In genomic region chr2:70708376-70709199, GRCh38 we compare ENCODE assay signal across 17 cellular contexts. TPM values are rescaled to one million over a fixed set of nuclear protein-coding genes. Genes with fewer than 3 reads are reported as not detected.
A peak's percentile ranks its signal among the peaks of the same experiment; 100 is the strongest.
DNase-seq lines count a peak whose midpoint lies in the region; ATAC-seq and TF ChIP-seq lines count a peak whose summit lies in the region.
"Had no signal": no experiment of that assay in that cellular context is flagged by ENCODE, and none has a peak within 500 bp of the region (broad histone marks: within the 10 kb centered on the region; RNA-seq: fewer than 3 reads in every experiment).

No MANE protein-coding gene starts in this region.

- no peak overlapping the region for H3K4me3 Mint-ChIP-seq in activated naive CD4-positive, alpha-beta T cell treated with anti-CD3 and anti-CD28 coated beads, Interleukin-2, amount 10 ng/mL, durations not matched to agents 7 days and 5 days
- no peak overlapping the region for H3K4me3 Mint-ChIP-seq in stimulated activated naive CD8-positive, alpha-beta T cell treated with anti-CD3 and anti-CD28 coated beads, Interleukin-15, amount 100 ng/mL, for 72 hours
- H3K4me3 Mint-ChIP-seq in Caco-2 (ENCODE audit: unreplicated experiment) = no peak overlapping the region
- H3K4me3 Mint-ChIP-seq: activated CD8-positive, alpha-beta memory T cell treated with anti-CD3 and anti-CD28 coated beads, Interleukin-2, amount 10 ng/mL, durations not matched to agents 7 days and 5 days; B cell; memory B cell; neural crest cell had no signal

- POLR2A ChIA-PET in Caco-2 (lab: Charles Lee) = no interaction called here

- DNase-seq in activated naive CD4-positive, alpha-beta T cell treated with anti-CD3 and anti-CD28 coated beads, Interleukin-2, amount 50 U/mL, for 72 hours (ENCODE audit: low spot score in 2 of 2) = no peak
- DNase-seq in activated naive CD4-positive, alpha-beta T cell treated with anti-CD3 and anti-CD28 coated beads, Interleukin-2, amount 10 ng/mL, durations not matched to agents 7 days and 5 days = no peak
- DNase-seq in LNCaP clone FGC (ENCODE audit: low read depth) (peak; percentile 14), astrocyte of the hippocampus (ENCODE audit: low read depth, low spot score) (peak; percentile 78), Caco-2 (no peak), NCI-H748 treated with DMSO at 0.1 percent for 48 hours (lab: John Stamatoyannopoulos, UW) (no peak), NCI-H2107 treated with DMSO at 0.1 percent for 48 hours (lab: John Stamatoyannopoulos, UW; ENCODE audit: unreplicated experiment) (no peak)
- peak in 1 of 2 donors; percentile 40 for DNase-seq in stimulated activated naive CD8-positive, alpha-beta T cell treated with anti-CD3 and anti-CD28 coated beads, Interleukin-15, amount 100 ng/mL, for 72 hours
- DNase-seq: activated CD8-positive, alpha-beta memory T cell treated with anti-CD3 and anti-CD28 coated beads, Interleukin-2, amount 10 ng/mL, durations not matched to agents 7 days and 5 days; DND-41; GOT3; PC-9; SK-N-SH; transverse colon had no signal

- H3K27ac Mint-ChIP-seq in activated naive CD4-positive, alpha-beta T cell treated with anti-CD3 and anti-CD28 coated beads, Interleukin-2, amount 50 U/mL, for 72 hours = peak overlapping the region in 1 of 2 donors; percentile 60
- no peak overlapping the region for H3K27ac Mint-ChIP-seq in activated naive CD4-positive, alpha-beta T cell treated with anti-CD3 and anti-CD28 coated beads, Interleukin-2, amount 10 ng/mL, durations not matched to agents 7 days and 5 days
- H3K27ac Mint-ChIP-seq in stimulated activated naive CD8-positive, alpha-beta T cell treated with anti-CD3 and anti-CD28 coated beads, Interleukin-15, amount 100 ng/mL, for 72 hours = peak overlapping the region in 1 of 2 donors; percentile 93
- H3K27ac Mint-ChIP-seq in Caco-2 (ENCODE audit: unreplicated experiment) = no peak overlapping the region
- H3K27ac Mint-ChIP-seq: activated CD8-positive, alpha-beta memory T cell treated with anti-CD3 and anti-CD28 coated beads, Interleukin-2, amount 10 ng/mL, durations not matched to agents 7 days and 5 days; B cell; memory B cell had no signal

- H3K27me3 ChIP-seq in Caco-2 (replicated peaks; ENCODE audit: control insufficient read depth, insufficient read depth, low read length) = no peaks in the 10 kb centered on the region
- H3K27me3 ChIP-seq: transverse colon had no signal

- no peaks in the 10 kb centered on the region for H3K4me1 ChIP-seq in Caco-2
- H3K4me1 ChIP-seq: transverse colon had no signal

- TF ChIP-seq CTCF in LNCaP clone FGC (IDR thresholded peaks at IDR 0.05; ENCODE audit: control insufficient read depth, extremely low read depth, insufficient read depth) (no peak), Caco-2 (IDR thresholded peaks at IDR 0.05; ENCODE audit: insufficient read depth in 1 of 2, low read depth in 1 of 2, low read length in 1 of 2, severe bottlenecking in 1 of 2, unreplicated experiment in 1 of 2) (no peak)

- ATAC-seq in activated naive CD4-positive, alpha-beta T cell treated with anti-CD3 and anti-CD28 coated beads, Interleukin-2, amount 50 U/mL, for 72 hours = peak; percentile 37 to 60
- peak; percentile 87 for ATAC-seq in stimulated activated naive CD8-positive, alpha-beta T cell treated with anti-CD3 and anti-CD28 coated beads, Interleukin-15, amount 100 ng/mL, for 72 hours
- ATAC-seq: activated CD8-positive, alpha-beta memory T cell treated with anti-CD3 and anti-CD28 coated beads, Interleukin-2, amount 10 ng/mL, durations not matched to agents 7 days and 5 days had no signal

- H3K36me3 Mint-ChIP-seq in activated naive CD4-positive, alpha-beta T cell treated with anti-CD3 and anti-CD28 coated beads, Interleukin-2, amount 50 U/mL, for 72 hours = no peaks in the 10 kb centered on the region
- no peaks in the 10 kb centered on the region for H3K36me3 Mint-ChIP-seq in activated naive CD4-positive, alpha-beta T cell treated with anti-CD3 and anti-CD28 coated beads, Interleukin-2, amount 10 ng/mL, durations not matched to agents 7 days and 5 days
- H3K36me3 Mint-ChIP-seq in Caco-2 (ENCODE audit: insufficient read depth, unreplicated experiment) = no peaks in the 10 kb centered on the region
- H3K36me3 Mint-ChIP-seq: activated CD8-positive, alpha-beta memory T cell treated with anti-CD3 and anti-CD28 coated beads, Interleukin-2, amount 10 ng/mL, durations not matched to agents 7 days and 5 days had no signal

- no TSS peak for BruUV-seq in Caco-2 (replicated peaks; lab: Mats Ljungman, UMichigan)

- CTCF ChIA-PET in activated naive CD4-positive, alpha-beta T cell treated with anti-CD3 and anti-CD28 coated beads, Interleukin-2, amount 10 ng/mL, durations not matched to agents 7 days and 5 days (lab: Charles Lee) = interaction anchor here (1.3 kb wide), 1 partner anchor 37 kb away, joined by 3 read pairs; no protein-coding TSS in a partner anchor
- CTCF ChIA-PET in Caco-2 (lab: Charles Lee) = no interaction called here

- no peaks in the 10 kb centered on the region for H3K4me1 Mint-ChIP-seq in activated naive CD4-positive, alpha-beta T cell treated with anti-CD3 and anti-CD28 coated beads, Interleukin-2, amount 10 ng/mL, durations not matched to agents 7 days and 5 days
- peaks cover 12% of the 10 kb centered on the region for H3K4me1 Mint-ChIP-seq in stimulated activated naive CD8-positive, alpha-beta T cell treated with anti-CD3 and anti-CD28 coated beads, Interleukin-15, amount 100 ng/mL, for 72 hours
- H3K4me1 Mint-ChIP-seq in Caco-2 (ENCODE audit: low read depth, unreplicated experiment) = no peaks in the 10 kb centered on the region
- H3K4me1 Mint-ChIP-seq: B cell, neural crest cell had no signal

- H3K36me3 ChIP-seq in Caco-2 (ENCODE audit: control insufficient read depth, insufficient read depth, low read length) = no peaks in the 10 kb centered on the region
- H3K36me3 ChIP-seq: transverse colon had no signal

- no peaks in the 10 kb centered on the region for H3K9me3 ChIP-seq in Caco-2
- H3K9me3 ChIP-seq: SK-N-SH, transverse colon had no signal

- intact Hi-C loops in Caco-2 (cut with micrococcal nuclease; ENCODE audit: unreplicated experiment) = no loop called here

- no peaks in the 10 kb centered on the region for H3K9me3 Mint-ChIP-seq in activated naive CD4-positive, alpha-beta T cell treated with anti-CD3 and anti-CD28 coated beads, Interleukin-2, amount 50 U/mL, for 72 hours
- no peaks in the 10 kb centered on the region for H3K9me3 Mint-ChIP-seq in activated naive CD4-positive, alpha-beta T cell treated with anti-CD3 and anti-CD28 coated beads, Interleukin-2, amount 10 ng/mL, durations not matched to agents 7 days and 5 days
- no peaks in the 10 kb centered on the region for H3K9me3 Mint-ChIP-seq in stimulated activated naive CD8-positive, alpha-beta T cell treated with anti-CD3 and anti-CD28 coated beads, Interleukin-15, amount 100 ng/mL, for 72 hours
- no peaks in the 10 kb centered on the region for H3K9me3 Mint-ChIP-seq in Caco-2 (ENCODE audit: unreplicated experiment)
- H3K9me3 Mint-ChIP-seq: memory B cell, neural crest cell had no signal

- H3K27me3 Mint-ChIP-seq in activated naive CD4-positive, alpha-beta T cell treated with anti-CD3 and anti-CD28 coated beads, Interleukin-2, amount 10 ng/mL, durations not matched to agents 7 days and 5 days = no peaks in the 10 kb centered on the region
- H3K27me3 Mint-ChIP-seq in stimulated activated naive CD8-positive, alpha-beta T cell treated with anti-CD3 and anti-CD28 coated beads, Interleukin-15, amount 100 ng/mL, for 72 hours = no peaks in the 10 kb centered on the region
- peaks cover 10% of the 10 kb centered on the region for H3K27me3 Mint-ChIP-seq in Caco-2 (ENCODE audit: insufficient read depth, unreplicated experiment)
- H3K27me3 Mint-ChIP-seq: B cell, memory B cell had no signal

- H3K4me3 ChIP-seq in LNCaP clone FGC (ENCODE audit: low read depth, low read length) (no peak overlapping the region), Caco-2 (ENCODE audit: low read depth, low read length) (no peak overlapping the region)
- H3K4me3 ChIP-seq: PC-9, transverse colon had no signal

RNA-seq across cellular contexts. Expression of gene ADD2, which starts 59.4 kb away (rescaled TPM):
- total RNA-seq in activated naive CD4-positive, alpha-beta T cell treated with anti-CD3 and anti-CD28 coated beads, Interleukin-2, amount 50 U/mL, for 72 hours = 10 to 100 TPM; 18.3 to 76.0 TPM
- total RNA-seq in Caco-2 (2022) = not detected in 2 replicates

Comparison
In these comparisons a context has a peak if more than half of its experiments do, and no peak if none do; other contexts are left out.
1. DNase-seq: peak in LNCaP clone FGC (single experiment) and astrocyte of the hippocampus (single experiment); none in activated naive CD4-positive, alpha-beta T cell treated with anti-CD3 and anti-CD28 coated beads, Interleukin-2, amount 50 U/mL, for 72 hours (0 of 2), activated naive CD4-positive, alpha-beta T cell treated with anti-CD3 and anti-CD28 coated beads, Interleukin-2, amount 10 ng/mL, durations not matched to agents 7 days and 5 days (single experiment), Caco-2 (0 of 2), NCI-H748 treated with DMSO at 0.1 percent for 48 hours (single experiment) and NCI-H2107 treated with DMSO at 0.1 percent for 48 hours (single experiment).
2. RNA of gene ADD2, which starts 59.4 kb away (total RNA-seq): 18.3 to 76.0 TPM in activated naive CD4-positive, alpha-beta T cell treated with anti-CD3 and anti-CD28 coated beads, Interleukin-2, amount 50 U/mL, for 72 hours; not detected in Caco-2; every median in the first group is over 10 times any median in the second.